In genomic region chr5:197892-198489, GRCh38 we compare ENCODE assay signal across 1 cellular context.
TF ChIP-seq lines count a peak whose summit lies in the region.

No MANE protein-coding gene starts in this region.

TF ChIP-seq in SK-N-SH treated with all-trans-retinoic acid at 6 μM for 48 hours, 23 proteins besides CTCF, POLR2A, EP300 and RAD21 (continued from another document):
- no peak for TF ChIP-seq ZNF565 (CRISPR knock-in tag; conservative IDR thresholded peaks at IDR 0.05; ENCODE audit: low read depth)
- TF ChIP-seq ZC3H10 (CRISPR knock-in tag; IDR thresholded peaks at IDR 0.05): no peak
- no peak for TF ChIP-seq ZNF8 (CRISPR knock-in tag; IDR thresholded peaks at IDR 0.05)
- TF ChIP-seq OSR1 (CRISPR knock-in tag; IDR thresholded peaks at IDR 0.05): no peak
- TF ChIP-seq PATZ1 (CRISPR knock-in tag; IDR thresholded peaks at IDR 0.05; ENCODE audit: borderline replicate concordance): no peak
- no peak for TF ChIP-seq RARB (CRISPR knock-in tag; IDR thresholded peaks at IDR 0.05)
- no peak for TF ChIP-seq GLIS3 (CRISPR knock-in tag; IDR thresholded peaks at IDR 0.05)
- no peak for TF ChIP-seq TCF4 (CRISPR knock-in tag; IDR thresholded peaks at IDR 0.05; ENCODE audit: borderline replicate concordance)
